Comparison of ENCODE assay signal across 2 cellular contexts in genomic region chr20:32108814-32109391, GRCh38.
TF ChIP-seq lines count a peak whose summit lies in the region.

No MANE protein-coding gene starts in this region.

TF ChIP-seq in SK-N-SH, 30 proteins besides CTCF, POLR2A, EP300 and RAD21 (continued from another document):
- TF ChIP-seq RXRA (IDR thresholded peaks at IDR 0.05; ENCODE audit: borderline replicate concordance, low read depth), result no peak
- TF ChIP-seq TCF12 (IDR thresholded peaks at IDR 0.05), result no peak
- no peak for TF ChIP-seq FOXJ3 (CRISPR knock-in tag; IDR thresholded peaks at IDR 0.05)
- no peak for TF ChIP-seq USF1 (IDR thresholded peaks at IDR 0.05; ENCODE audit: borderline replicate concordance, low read depth)
- no peak for TF ChIP-seq SIN3A (IDR thresholded peaks at IDR 0.05; ENCODE audit: borderline replicate concordance, low read depth, low read length)
- no peak for TF ChIP-seq MEF2A (IDR thresholded peaks at IDR 0.05; ENCODE audit: borderline replicate concordance, low read depth)
- TF ChIP-seq NFIC (IDR thresholded peaks at IDR 0.05; ENCODE audit: borderline replicate concordance), result no peak
- no peak for TF ChIP-seq CHD2 (IDR thresholded peaks at IDR 0.05; ENCODE audit: low read length, partially characterized antibody)
- TF ChIP-seq, protein P1, sequence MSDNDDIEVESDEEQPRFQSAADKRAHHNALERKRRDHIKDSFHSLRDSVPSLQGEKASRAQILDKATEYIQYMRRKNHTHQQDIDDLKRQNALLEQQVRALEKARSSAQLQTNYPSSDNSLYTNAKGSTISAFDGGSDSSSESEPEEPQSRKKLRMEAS (IDR thresholded peaks at IDR 0.05; ENCODE audit: low read depth), result no peak
- no peak for TF ChIP-seq RFX5 (IDR thresholded peaks at IDR 0.05; ENCODE audit: low read length)
- TF ChIP-seq JUND (IDR thresholded peaks at IDR 0.05), result no peak
- no peak for TF ChIP-seq EZH2phosphoT487 (IDR thresholded peaks at IDR 0.05; ENCODE audit: borderline replicate concordance, low read depth)
- no peak for TF ChIP-seq GATA2 (CRISPR knock-in tag; IDR thresholded peaks at IDR 0.05)
- TF ChIP-seq REST (IDR thresholded peaks at IDR 0.05; ENCODE audit: low read depth, low read length), result no peak
- TF ChIP-seq GABPA (IDR thresholded peaks at IDR 0.05; ENCODE audit: low read depth), result no peak
- TF ChIP-seq ELF1 (IDR thresholded peaks at IDR 0.05), result no peak
- TF ChIP-seq, protein P2, sequence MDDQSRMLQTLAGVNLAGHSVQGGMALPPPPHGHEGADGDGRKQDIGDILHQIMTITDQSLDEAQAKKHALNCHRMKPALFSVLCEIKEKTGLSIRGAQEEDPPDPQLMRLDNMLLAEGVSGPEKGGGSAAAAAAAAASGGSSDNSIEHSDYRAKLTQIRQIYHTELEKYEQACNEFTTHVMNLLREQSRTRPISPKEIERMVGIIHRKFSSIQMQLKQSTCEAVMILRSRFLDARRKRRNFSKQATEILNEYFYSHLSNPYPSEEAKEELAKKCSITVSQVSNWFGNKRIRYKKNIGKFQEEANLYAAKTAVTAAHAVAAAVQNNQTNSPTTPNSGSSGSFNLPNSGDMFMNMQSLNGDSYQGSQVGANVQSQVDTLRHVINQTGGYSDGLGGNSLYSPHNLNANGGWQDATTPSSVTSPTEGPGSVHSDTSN (IDR thresholded peaks at IDR 0.05), result no peak

TF ChIP-seq in SK-N-SH treated with all-trans-retinoic acid at 6 μM for 48 hours, 23 proteins besides CTCF, POLR2A, EP300 and RAD21:
- no peak for TF ChIP-seq SNAI2 (CRISPR knock-in tag; IDR thresholded peaks at IDR 0.05)
- no peak for TF ChIP-seq ESRRG (CRISPR knock-in tag; IDR thresholded peaks at IDR 0.05)
- TF ChIP-seq, protein P3, sequence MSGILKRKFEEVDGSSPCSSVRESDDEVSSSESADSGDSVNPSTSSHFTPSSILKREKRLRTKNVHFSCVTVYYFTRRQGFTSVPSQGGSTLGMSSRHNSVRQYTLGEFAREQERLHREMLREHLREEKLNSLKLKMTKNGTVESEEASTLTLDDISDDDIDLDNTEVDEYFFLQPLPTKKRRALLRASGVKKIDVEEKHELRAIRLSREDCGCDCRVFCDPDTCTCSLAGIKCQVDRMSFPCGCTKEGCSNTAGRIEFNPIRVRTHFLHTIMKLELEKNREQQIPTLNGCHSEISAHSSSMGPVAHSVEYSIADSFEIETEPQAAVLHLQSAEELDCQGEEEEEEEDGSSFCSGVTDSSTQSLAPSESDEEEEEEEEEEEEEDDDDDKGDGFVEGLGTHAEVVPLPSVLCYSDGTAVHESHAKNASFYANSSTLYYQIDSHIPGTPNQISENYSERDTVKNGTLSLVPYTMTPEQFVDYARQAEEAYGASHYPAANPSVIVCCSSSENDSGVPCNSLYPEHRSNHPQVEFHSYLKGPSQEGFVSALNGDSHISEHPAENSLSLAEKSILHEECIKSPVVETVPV (CRISPR knock-in tag; IDR thresholded peaks at IDR 0.05), result no peak
- no peak for TF ChIP-seq GLIS3 (CRISPR knock-in tag; IDR thresholded peaks at IDR 0.05)
- no peak for TF ChIP-seq POU6F1 (CRISPR knock-in tag; IDR thresholded peaks at IDR 0.05; ENCODE audit: borderline replicate concordance, low read depth)
- TF ChIP-seq, protein P4, sequence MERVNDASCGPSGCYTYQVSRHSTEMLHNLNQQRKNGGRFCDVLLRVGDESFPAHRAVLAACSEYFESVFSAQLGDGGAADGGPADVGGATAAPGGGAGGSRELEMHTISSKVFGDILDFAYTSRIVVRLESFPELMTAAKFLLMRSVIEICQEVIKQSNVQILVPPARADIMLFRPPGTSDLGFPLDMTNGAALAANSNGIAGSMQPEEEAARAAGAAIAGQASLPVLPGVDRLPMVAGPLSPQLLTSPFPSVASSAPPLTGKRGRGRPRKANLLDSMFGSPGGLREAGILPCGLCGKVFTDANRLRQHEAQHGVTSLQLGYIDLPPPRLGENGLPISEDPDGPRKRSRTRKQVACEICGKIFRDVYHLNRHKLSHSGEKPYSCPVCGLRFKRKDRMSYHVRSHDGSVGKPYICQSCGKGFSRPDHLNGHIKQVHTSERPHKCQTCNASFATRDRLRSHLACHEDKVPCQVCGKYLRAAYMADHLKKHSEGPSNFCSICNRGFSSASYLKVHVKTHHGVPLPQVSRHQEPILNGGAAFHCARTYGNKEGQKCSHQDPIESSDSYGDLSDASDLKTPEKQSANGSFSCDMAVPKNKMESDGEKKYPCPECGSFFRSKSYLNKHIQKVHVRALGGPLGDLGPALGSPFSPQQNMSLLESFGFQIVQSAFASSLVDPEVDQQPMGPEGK (CRISPR knock-in tag; IDR thresholded peaks at IDR 0.05; ENCODE audit: borderline replicate concordance), result no peak
- no peak for TF ChIP-seq ISL1 (CRISPR knock-in tag; IDR thresholded peaks at IDR 0.05)
- no peak for TF ChIP-seq CSDC2 (CRISPR knock-in tag; IDR thresholded peaks at IDR 0.05)
- no peak for TF ChIP-seq ZNF8 (CRISPR knock-in tag; IDR thresholded peaks at IDR 0.05)
- TF ChIP-seq TCF4 (CRISPR knock-in tag; IDR thresholded peaks at IDR 0.05; ENCODE audit: borderline replicate concordance), result no peak
- no peak for TF ChIP-seq ZNF70 (CRISPR knock-in tag; IDR thresholded peaks at IDR 0.05)
- no peak for TF ChIP-seq TOX (CRISPR knock-in tag; IDR thresholded peaks at IDR 0.05; ENCODE audit: borderline replicate concordance)
- no peak for TF ChIP-seq ARNTL (CRISPR knock-in tag; IDR thresholded peaks at IDR 0.05; ENCODE audit: borderline replicate concordance, low read depth)
- TF ChIP-seq PPARA (CRISPR knock-in tag; IDR thresholded peaks at IDR 0.05; ENCODE audit: borderline replicate concordance), result no peak
- no peak for TF ChIP-seq ZNF565 (CRISPR knock-in tag; conservative IDR thresholded peaks at IDR 0.05; ENCODE audit: low read depth)
